Comparison of ENCODE assay signal across 25 cellular contexts in the genomic region with DNA sequence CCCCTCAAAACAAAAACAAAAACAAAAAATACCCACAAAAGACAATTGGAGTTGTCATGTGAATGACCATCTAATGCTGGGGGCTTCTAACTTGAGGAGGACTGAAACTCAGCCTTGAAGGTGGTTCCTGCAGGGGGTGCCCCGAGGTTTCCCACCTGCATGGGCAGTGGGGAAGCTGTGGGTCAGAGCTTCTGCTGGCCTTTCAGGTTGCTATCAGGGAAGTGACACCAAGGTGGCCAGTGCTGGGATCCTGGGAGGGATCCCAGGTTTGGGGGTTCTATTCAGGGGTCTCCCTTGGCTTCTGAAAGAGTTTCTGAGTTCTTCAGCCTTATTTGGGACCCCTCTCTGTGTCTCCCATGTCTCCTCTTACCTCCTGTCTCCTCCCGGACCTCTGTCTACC.
"Had no signal": no experiment of that assay in that cellular context is flagged by ENCODE, and none has a peak within 500 bp of the region (broad histone marks: within the 10 kb centered on the region; RNA-seq: fewer than 3 reads in every experiment).

No MANE protein-coding gene starts in this region.

- H3K9me3 ChIP-seq: lower lobe of right lung, transverse colon, vagina had no signal

- H3K4me3 Mint-ChIP-seq: activated B cell treated with CpG ODN at 0.5 μM for 24 hours; activated naive CD4-positive, alpha-beta T cell treated with anti-CD3 and anti-CD28 coated beads for 36 hours; immature natural killer cell; nephron; stimulated activated memory B cell treated with anti-CD40 and anti-IgM and Interleukin-4, amounts not matched to agents 10 μg/mL and 1 μg/mL and 100 μg/mL, for 72 hours had no signal

- H3K36me3 Mint-ChIP-seq: immature natural killer cell; stimulated activated memory B cell treated with anti-CD40 and anti-IgM and Interleukin-4, amounts not matched to agents 10 μg/mL and 1 μg/mL and 100 μg/mL, for 72 hours had no signal

- H3K4me1 ChIP-seq: lower lobe of right lung, parathyroid adenoma, transverse colon had no signal

- H3K27ac Mint-ChIP-seq: activated B cell treated with CpG ODN at 0.5 μM for 24 hours; immature natural killer cell; stimulated activated memory B cell treated with anti-CD40 and anti-IgM and Interleukin-4, amounts not matched to agents 10 μg/mL and 1 μg/mL and 100 μg/mL, for 72 hours had no signal

- DNase-seq: activated B cell treated with CpG ODN at 0.5 μM for 24 hours; activated CD4-positive, alpha-beta T cell treated with anti-CD3 and anti-CD28 coated beads, Interleukin-2, amount 10 ng/mL, durations not matched to agents 24 days and 14 days; activated CD8-positive, alpha-beta memory T cell treated with anti-CD3 and anti-CD28 coated beads, Interleukin-2, amount 50 U/mL, for 4 hours; activated effector memory CD4-positive, alpha-beta T cell treated with Interleukin-2 at 50 U/mL for 16 hours; activated naive CD4-positive, alpha-beta T cell treated with anti-CD3 and anti-CD28 coated beads for 36 hours; activated naive CD8-positive, alpha-beta T cell treated with anti-CD3 and anti-CD28 coated beads, Interleukin-2, amount 10 ng/mL, durations not matched to agents 7 days and 5 days; activated T-cell treated with anti-CD3 and anti-CD28 coated beads, Interleukin-2, amount 50 U/mL, for 48 hours; amygdala; dermis blood vessel endothelial cell; effector CD8-positive, alpha-beta T cell; foreskin melanocyte; immature natural killer cell; lower lobe of right lung; midbrain; nucleus accumbens; small intestine; stimulated activated CD4-positive, alpha-beta T cell treated with anti-CD3 and anti-CD28 coated beads, Interleukin-15, amount 100 ng/mL, for 24 hours; T1000; transverse colon had no signal

- H3K27me3 ChIP-seq: transverse colon, vagina had no signal

- H3K9me3 Mint-ChIP-seq: activated B cell treated with CpG ODN at 0.5 μM for 24 hours; activated naive CD8-positive, alpha-beta T cell treated with anti-CD3 and anti-CD28 coated beads, Interleukin-2, amount 10 ng/mL, durations not matched to agents 7 days and 5 days; stimulated activated memory B cell treated with anti-CD40 and anti-IgM and Interleukin-4, amounts not matched to agents 10 μg/mL and 1 μg/mL and 100 μg/mL, for 72 hours had no signal

- H3K9ac ChIP-seq: parathyroid adenoma had no signal

- ATAC-seq: left lobe of liver; lower lobe of right lung; sciatic nerve; stimulated activated memory B cell treated with anti-CD40 and anti-IgM and Interleukin-4, amounts not matched to agents 10 μg/mL and 1 μg/mL and 100 μg/mL, for 72 hours had no signal

- H3K4me1 Mint-ChIP-seq: immature natural killer cell had no signal

- H3K27ac ChIP-seq: lower lobe of right lung, parathyroid adenoma, transverse colon, vagina had no signal

- H3K36me3 ChIP-seq: lower lobe of right lung, transverse colon, vagina had no signal

- H3K27me3 Mint-ChIP-seq: activated CD4-positive, alpha-beta T cell treated with anti-CD3 and anti-CD28 coated beads, Interleukin-2, amount 10 ng/mL, durations not matched to agents 24 days and 14 days; activated naive CD8-positive, alpha-beta T cell treated with anti-CD3 and anti-CD28 coated beads, Interleukin-2, amount 10 ng/mL, durations not matched to agents 7 days and 5 days had no signal

- H2AFZ ChIP-seq: parathyroid adenoma had no signal

- H3K4me3 ChIP-seq: lower lobe of right lung, transverse colon, vagina had no signal
